Comparison of ENCODE assay signal across 27 cellular contexts in genomic region chr4:16218950-16219349, GRCh38.
"Had no signal": no experiment of that assay in that cellular context is flagged by ENCODE, and none has a peak within 500 bp of the region (broad histone marks: within the 10 kb centered on the region; RNA-seq: fewer than 3 reads in every experiment).

No MANE protein-coding gene starts in this region.

- H3K4me2 ChIP-seq: neural progenitor cell had no signal

- ATAC-seq: esophagus mucosa; gastrocnemius medialis; left lobe of liver; naive thymus-derived CD4-positive, alpha-beta T cell; psoas muscle; stimulated activated memory B cell treated with anti-CD40 and anti-IgM and Interleukin-4, amounts not matched to agents 10 μg/mL and 1 μg/mL and 100 μg/mL, for 72 hours; stimulated activated naive CD8-positive, alpha-beta T cell treated with anti-CD3 and anti-CD28 coated beads, Interleukin-15, Interleukin-2, amounts not matched to agents 100 U/mL and 50 U/mL, for 24 hours had no signal

- H3K4me3 ChIP-seq: gastrocnemius medialis, neural progenitor cell, psoas muscle, skin epidermis, spleen, testis, tibial artery, upper lobe of left lung, uterus had no signal

- DNase-seq: effector CD8-positive, alpha-beta T cell; endodermal cell; foreskin fibroblast; gastrocnemius medialis; head of caudate nucleus; kidney; mesendoderm; midbrain; naive thymus-derived CD4-positive, alpha-beta T cell; nucleus accumbens; posterior cingulate gyrus; psoas muscle; right cardiac atrium; spleen; stimulated activated CD4-positive, alpha-beta T cell treated with anti-CD3 and anti-CD28 coated beads, Interleukin-4, amount 100 ng/mL, for 4 hours; stimulated activated naive CD8-positive, alpha-beta T cell treated with anti-CD3 and anti-CD28 coated beads, Interleukin-15, Interleukin-2, amounts not matched to agents 100 U/mL and 50 U/mL, for 24 hours; substantia nigra; testis; tibial artery; upper lobe of left lung; uterus had no signal

- H3K27ac ChIP-seq: epithelial cell of prostate, gastrocnemius medialis, neural progenitor cell, psoas muscle, skin epidermis, spleen, testis, tibial artery, upper lobe of left lung, uterus had no signal

- H3K27me3 ChIP-seq: gastrocnemius medialis, neural progenitor cell, spleen, testis, tibial artery, upper lobe of left lung, uterus had no signal

- H2AFZ ChIP-seq: neural progenitor cell had no signal

- H3K9ac ChIP-seq: neural progenitor cell had no signal

- H3K4me1 ChIP-seq: neural progenitor cell had no signal

- H3K36me3 ChIP-seq: gastrocnemius medialis, neural progenitor cell, uterus had no signal

- H3K9me3 ChIP-seq: gastrocnemius medialis, psoas muscle, spleen, testis, tibial artery, upper lobe of left lung, uterus had no signal
